10 cellular contexts compared by ENCODE assay signal in genomic region chr11:35313066-35313765, GRCh38.
DNase-seq lines count a peak whose midpoint lies in the region; ATAC-seq and TF ChIP-seq lines count a peak whose summit lies in the region.
"Had no signal": no experiment of that assay in that cellular context is flagged by ENCODE, and none has a peak within 500 bp of the region (broad histone marks: within the 10 kb centered on the region; RNA-seq: fewer than 3 reads in every experiment).

No MANE protein-coding gene starts in this region.

- ATAC-seq in GM18498 (IDR thresholded peaks at IDR 0.05; ENCODE audit: unreplicated experiment) = peak; percentile 89
- ATAC-seq in GM21423 (IDR thresholded peaks at IDR 0.05; ENCODE audit: unreplicated experiment) = peak; percentile 88
- ATAC-seq in HG03354 (IDR thresholded peaks at IDR 0.05; ENCODE audit: poor library complexity, severe bottlenecking, unreplicated experiment) = peak; percentile 87
- ATAC-seq: activated T-cell treated with anti-CD3 and anti-CD28 coated beads, Interleukin-2, amount 50 U/mL, for 72 hours had no signal

- no peak for TF ChIP-seq POLR2A in vagina (IDR thresholded peaks at IDR 0.05)

- TF ChIP-seq CTCF in glutamatergic neuron (IDR thresholded peaks at IDR 0.05; ENCODE audit: partially characterized antibody, unreplicated experiment) (no peak), vagina (IDR thresholded peaks at IDR 0.05) (no peak)

- no peaks in the 10 kb centered on the region for H3K27me3 Mint-ChIP-seq in dendritic cell treated with granulocyte-macrophage colony-stimulating factor and Interleukin-4, amounts not matched to agents 40 ng/mL and 50 ng/mL, for 4 days
- H3K27me3 Mint-ChIP-seq in immature natural killer cell (ENCODE audit: low read depth in 3 of 3) = peaks cover 2 to 4% (median 2%) of the 10 kb centered on the region in 3 donors
- H3K27me3 Mint-ChIP-seq in glutamatergic neuron (ENCODE audit: unreplicated experiment) = no peaks in the 10 kb centered on the region

- no peak overlapping the region for H3K4me3 Mint-ChIP-seq in dendritic cell treated with granulocyte-macrophage colony-stimulating factor and Interleukin-4, amounts not matched to agents 40 ng/mL and 50 ng/mL, for 4 days
- H3K4me3 Mint-ChIP-seq in immature natural killer cell (no peak overlapping the region), glutamatergic neuron (ENCODE audit: unreplicated experiment) (no peak overlapping the region)
- H3K4me3 Mint-ChIP-seq: activated T-cell treated with anti-CD3 and anti-CD28 coated beads, Interleukin-2, amount 50 U/mL, for 72 hours had no signal

- no peaks in the 10 kb centered on the region for H3K9me3 ChIP-seq in vagina

- peak overlapping the region; percentile 72 for H3K27ac Mint-ChIP-seq in dendritic cell treated with granulocyte-macrophage colony-stimulating factor and Interleukin-4, amounts not matched to agents 40 ng/mL and 50 ng/mL, for 4 days
- H3K27ac Mint-ChIP-seq in immature natural killer cell = no peak overlapping the region
- no peak overlapping the region for H3K27ac Mint-ChIP-seq in glutamatergic neuron (ENCODE audit: unreplicated experiment)
- H3K27ac Mint-ChIP-seq: activated T-cell treated with anti-CD3 and anti-CD28 coated beads, Interleukin-2, amount 50 U/mL, for 72 hours had no signal

- H3K4me1 ChIP-seq in vagina = no peaks in the 10 kb centered on the region

- no peak overlapping the region for H3K27ac ChIP-seq in vagina

- no peak overlapping the region for H3K4me3 ChIP-seq in vagina

- no peaks in the 10 kb centered on the region for H3K36me3 Mint-ChIP-seq in dendritic cell treated with granulocyte-macrophage colony-stimulating factor and Interleukin-4, amounts not matched to agents 40 ng/mL and 50 ng/mL, for 4 days (ENCODE audit: low read depth)
- H3K36me3 Mint-ChIP-seq in immature natural killer cell (no peaks in the 10 kb centered on the region), glutamatergic neuron (ENCODE audit: unreplicated experiment) (peaks cover 18% of the 10 kb centered on the region)

- peaks cover 69% of the 10 kb centered on the region for H3K4me1 Mint-ChIP-seq in dendritic cell treated with granulocyte-macrophage colony-stimulating factor and Interleukin-4, amounts not matched to agents 40 ng/mL and 50 ng/mL, for 4 days (ENCODE audit: low read depth)
- H3K4me1 Mint-ChIP-seq in immature natural killer cell = no peaks in the 10 kb centered on the region
- no peaks in the 10 kb centered on the region for H3K4me1 Mint-ChIP-seq in glutamatergic neuron (ENCODE audit: low read depth, unreplicated experiment)

- H3K27me3 ChIP-seq in vagina = no peaks in the 10 kb centered on the region

- intact Hi-C loops in dendritic cell treated with granulocyte-macrophage colony-stimulating factor and Interleukin-4, amounts not matched to agents 40 ng/mL and 50 ng/mL, for 4 days (cut with micrococcal nuclease) = loop anchor here (5.0 to 10.0 kb wide), 2 partner anchors 34 to 228 kb away; no protein-coding TSS in a partner anchor
- intact Hi-C loops in vagina (cut with DNase I) = no loop called here

- no peaks in the 10 kb centered on the region for H3K36me3 ChIP-seq in vagina

- H3K9me3 Mint-ChIP-seq in dendritic cell treated with granulocyte-macrophage colony-stimulating factor and Interleukin-4, amounts not matched to agents 40 ng/mL and 50 ng/mL, for 4 days = no peaks in the 10 kb centered on the region
- H3K9me3 Mint-ChIP-seq in immature natural killer cell (peaks cover 0 to 1% (median 0%) of the 10 kb centered on the region in 6 donors), glutamatergic neuron (ENCODE audit: unreplicated experiment) (no peaks in the 10 kb centered on the region)
- H3K9me3 Mint-ChIP-seq: activated T-cell treated with anti-CD3 and anti-CD28 coated beads, Interleukin-2, amount 50 U/mL, for 72 hours had no signal

- DNase-seq in immature natural killer cell (no peak), glutamatergic neuron (no peak), vagina (ENCODE audit: extremely low spot score in 2 of 2) (no peak), middle frontal gyrus (ENCODE audit: extremely low spot score, low spot score) (no peak)
- DNase-seq: activated T-cell treated with anti-CD3 and anti-CD28 coated beads, Interleukin-2, amount 50 U/mL, for 72 hours; DMS53 had no signal
